1 cellular context compared by ENCODE assay signal in the genomic region with DNA sequence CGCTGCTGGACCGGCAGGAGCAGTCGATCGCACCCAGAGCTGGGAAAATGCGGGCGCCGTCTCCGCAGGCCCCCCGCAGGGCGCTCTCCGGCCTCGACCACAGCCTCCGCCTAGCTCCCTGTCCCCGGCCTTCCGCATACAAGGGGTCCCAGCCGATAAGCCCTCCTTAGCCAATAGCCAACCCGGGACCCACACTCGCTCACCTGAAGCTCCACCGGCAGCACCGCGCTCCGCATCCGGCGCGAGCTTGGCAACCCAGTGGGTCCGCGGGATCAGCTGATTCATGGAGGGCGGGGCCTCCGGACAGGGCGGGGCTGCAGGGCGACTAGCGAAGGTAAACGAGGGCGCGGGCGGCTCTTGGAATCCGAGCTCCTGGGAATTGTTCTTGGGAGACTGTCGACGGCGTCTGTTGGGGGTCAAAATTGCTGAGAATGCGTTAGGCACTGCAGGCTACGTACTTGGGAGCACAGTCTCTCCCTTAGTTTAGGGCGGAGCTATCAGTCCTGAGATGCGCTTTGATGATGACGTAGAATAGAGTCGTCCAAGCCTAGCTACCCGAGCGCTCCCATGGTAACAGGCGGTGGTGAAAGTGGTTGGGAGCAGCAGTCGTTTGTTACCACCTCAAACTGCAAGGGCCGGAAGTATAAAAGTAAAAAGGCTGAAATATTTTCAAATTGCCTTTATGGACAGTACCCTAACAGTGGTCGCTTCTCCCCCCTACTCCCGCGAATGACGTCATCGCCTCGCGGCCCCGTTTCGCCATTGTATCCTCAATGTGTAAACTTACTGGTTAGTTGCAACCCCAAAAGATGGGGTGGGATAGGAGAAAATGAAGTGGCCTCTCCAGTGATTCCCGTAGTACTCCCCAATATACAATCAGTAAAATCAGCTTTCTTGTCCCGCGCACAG.
A peak's percentile ranks its signal among the peaks of the same experiment; 100 is the strongest.
TF ChIP-seq lines count a peak whose summit lies in the region.

Gene ALS2 (minus strand): TSS at position 260 of the 909 bp plus-strand sequence. CDS start 12,048 bp downstream, outside the sequence.

TF ChIP-seq in HepG2, 621 proteins besides CTCF, POLR2A, EP300 and RAD21 (continued from another document and continues in another):
- TF ChIP-seq ARID5B (CRISPR knock-in tag; IDR thresholded peaks at IDR 0.05), result peak; percentile 63
- TF ChIP-seq PAXIP1 (CRISPR knock-in tag; conservative IDR thresholded peaks at IDR 0.05), result peak; percentile 67
- TF ChIP-seq TEAD2 (CRISPR knock-in tag; IDR thresholded peaks at IDR 0.05), result no peak
- TF ChIP-seq EEA1 (CRISPR knock-in tag; IDR thresholded peaks at IDR 0.05; ENCODE audit: borderline replicate concordance), result no peak
- no peak for TF ChIP-seq PRMT3 (CRISPR knock-in tag; IDR thresholded peaks at IDR 0.05; ENCODE audit: borderline replicate concordance, low read depth)
- TF ChIP-seq ZNF781 (CRISPR knock-in tag; IDR thresholded peaks at IDR 0.05; ENCODE audit: borderline replicate concordance, not compliant biosample characterization), result peak; percentile 63
- 0 out of 2 replicates have a peak, but pooled peaks have one; percentile 46 for TF ChIP-seq ZNF160 (CRISPR knock-in tag; IDR thresholded peaks at IDR 0.05)
- peak; percentile 92 for TF ChIP-seq NAIF1 (CRISPR knock-in tag; IDR thresholded peaks at IDR 0.05; ENCODE audit: borderline replicate concordance)
- TF ChIP-seq, protein P1, sequence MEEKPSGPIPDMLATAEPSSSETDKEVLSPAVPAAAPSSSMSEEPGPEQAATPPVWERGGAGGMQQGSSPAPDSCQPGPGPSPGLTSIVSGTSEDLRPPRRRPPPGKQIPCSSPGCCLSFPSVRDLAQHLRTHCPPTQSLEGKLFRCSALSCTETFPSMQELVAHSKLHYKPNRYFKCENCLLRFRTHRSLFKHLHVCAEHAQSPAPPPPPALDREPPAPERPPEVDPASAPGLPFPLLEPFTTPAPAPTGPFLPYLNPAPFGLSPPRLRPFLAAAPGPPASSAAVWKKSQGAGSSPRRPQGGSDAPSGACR (CRISPR knock-in tag; IDR thresholded peaks at IDR 0.05), result peak; percentile 93; the same call in 1 of the 2 replicates
- TF ChIP-seq ZNF772 (CRISPR knock-in tag; IDR thresholded peaks at IDR 0.05), result peak; percentile 72
- TF ChIP-seq TBL1XR1 (IDR thresholded peaks at IDR 0.05; ENCODE audit: borderline replicate concordance, low read length, partially characterized antibody), result peak; percentile 14
- peak; percentile 55 for TF ChIP-seq AGO1 (IDR thresholded peaks at IDR 0.05; ENCODE audit: low read depth, low read length, poor library complexity, severe bottlenecking)
- peak; percentile 60; the same call in 1 of the 2 replicates for TF ChIP-seq SRF (IDR thresholded peaks at IDR 0.05; ENCODE audit: low read depth, low read length)
- TF ChIP-seq, protein P2, sequence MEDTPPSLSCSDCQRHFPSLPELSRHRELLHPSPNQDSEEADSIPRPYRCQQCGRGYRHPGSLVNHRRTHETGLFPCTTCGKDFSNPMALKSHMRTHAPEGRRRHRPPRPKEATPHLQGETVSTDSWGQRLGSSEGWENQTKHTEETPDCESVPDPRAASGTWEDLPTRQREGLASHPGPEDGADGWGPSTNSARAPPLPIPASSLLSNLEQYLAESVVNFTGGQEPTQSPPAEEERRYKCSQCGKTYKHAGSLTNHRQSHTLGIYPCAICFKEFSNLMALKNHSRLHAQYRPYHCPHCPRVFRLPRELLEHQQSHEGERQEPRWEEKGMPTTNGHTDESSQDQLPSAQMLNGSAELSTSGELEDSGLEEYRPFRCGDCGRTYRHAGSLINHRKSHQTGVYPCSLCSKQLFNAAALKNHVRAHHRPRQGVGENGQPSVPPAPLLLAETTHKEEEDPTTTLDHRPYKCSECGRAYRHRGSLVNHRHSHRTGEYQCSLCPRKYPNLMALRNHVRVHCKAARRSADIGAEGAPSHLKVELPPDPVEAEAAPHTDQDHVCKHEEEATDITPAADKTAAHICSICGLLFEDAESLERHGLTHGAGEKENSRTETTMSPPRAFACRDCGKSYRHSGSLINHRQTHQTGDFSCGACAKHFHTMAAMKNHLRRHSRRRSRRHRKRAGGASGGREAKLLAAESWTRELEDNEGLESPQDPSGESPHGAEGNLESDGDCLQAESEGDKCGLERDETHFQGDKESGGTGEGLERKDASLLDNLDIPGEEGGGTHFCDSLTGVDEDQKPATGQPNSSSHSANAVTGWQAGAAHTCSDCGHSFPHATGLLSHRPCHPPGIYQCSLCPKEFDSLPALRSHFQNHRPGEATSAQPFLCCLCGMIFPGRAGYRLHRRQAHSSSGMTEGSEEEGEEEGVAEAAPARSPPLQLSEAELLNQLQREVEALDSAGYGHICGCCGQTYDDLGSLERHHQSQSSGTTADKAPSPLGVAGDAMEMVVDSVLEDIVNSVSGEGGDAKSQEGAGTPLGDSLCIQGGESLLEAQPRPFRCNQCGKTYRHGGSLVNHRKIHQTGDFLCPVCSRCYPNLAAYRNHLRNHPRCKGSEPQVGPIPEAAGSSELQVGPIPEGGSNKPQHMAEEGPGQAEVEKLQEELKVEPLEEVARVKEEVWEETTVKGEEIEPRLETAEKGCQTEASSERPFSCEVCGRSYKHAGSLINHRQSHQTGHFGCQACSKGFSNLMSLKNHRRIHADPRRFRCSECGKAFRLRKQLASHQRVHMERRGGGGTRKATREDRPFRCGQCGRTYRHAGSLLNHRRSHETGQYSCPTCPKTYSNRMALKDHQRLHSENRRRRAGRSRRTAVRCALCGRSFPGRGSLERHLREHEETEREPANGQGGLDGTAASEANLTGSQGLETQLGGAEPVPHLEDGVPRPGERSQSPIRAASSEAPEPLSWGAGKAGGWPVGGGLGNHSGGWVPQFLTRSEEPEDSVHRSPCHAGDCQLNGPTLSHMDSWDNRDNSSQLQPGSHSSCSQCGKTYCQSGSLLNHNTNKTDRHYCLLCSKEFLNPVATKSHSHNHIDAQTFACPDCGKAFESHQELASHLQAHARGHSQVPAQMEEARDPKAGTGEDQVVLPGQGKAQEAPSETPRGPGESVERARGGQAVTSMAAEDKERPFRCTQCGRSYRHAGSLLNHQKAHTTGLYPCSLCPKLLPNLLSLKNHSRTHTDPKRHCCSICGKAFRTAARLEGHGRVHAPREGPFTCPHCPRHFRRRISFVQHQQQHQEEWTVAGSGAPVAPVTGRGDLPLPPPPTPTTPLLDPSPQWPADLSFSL (CRISPR knock-in tag; IDR thresholded peaks at IDR 0.05), result 0 out of 2 replicates have a peak, but pooled peaks have one; percentile 26
- TF ChIP-seq RFXANK (CRISPR knock-in tag; IDR thresholded peaks at IDR 0.05), result peak; percentile 20; the same call in 1 of the 2 replicates
- TF ChIP-seq YEATS4 (CRISPR knock-in tag; IDR thresholded peaks at IDR 0.05; ENCODE audit: borderline replicate concordance), result peak; percentile 78
- peak; percentile 69 for TF ChIP-seq FOXA3 (CRISPR knock-in tag; IDR thresholded peaks at IDR 0.05)
- 0 out of 2 replicates have a peak, but pooled peaks have one; percentile 68 for TF ChIP-seq RFXAP (CRISPR knock-in tag; IDR thresholded peaks at IDR 0.05; ENCODE audit: borderline replicate concordance)
- TF ChIP-seq, protein P3, sequence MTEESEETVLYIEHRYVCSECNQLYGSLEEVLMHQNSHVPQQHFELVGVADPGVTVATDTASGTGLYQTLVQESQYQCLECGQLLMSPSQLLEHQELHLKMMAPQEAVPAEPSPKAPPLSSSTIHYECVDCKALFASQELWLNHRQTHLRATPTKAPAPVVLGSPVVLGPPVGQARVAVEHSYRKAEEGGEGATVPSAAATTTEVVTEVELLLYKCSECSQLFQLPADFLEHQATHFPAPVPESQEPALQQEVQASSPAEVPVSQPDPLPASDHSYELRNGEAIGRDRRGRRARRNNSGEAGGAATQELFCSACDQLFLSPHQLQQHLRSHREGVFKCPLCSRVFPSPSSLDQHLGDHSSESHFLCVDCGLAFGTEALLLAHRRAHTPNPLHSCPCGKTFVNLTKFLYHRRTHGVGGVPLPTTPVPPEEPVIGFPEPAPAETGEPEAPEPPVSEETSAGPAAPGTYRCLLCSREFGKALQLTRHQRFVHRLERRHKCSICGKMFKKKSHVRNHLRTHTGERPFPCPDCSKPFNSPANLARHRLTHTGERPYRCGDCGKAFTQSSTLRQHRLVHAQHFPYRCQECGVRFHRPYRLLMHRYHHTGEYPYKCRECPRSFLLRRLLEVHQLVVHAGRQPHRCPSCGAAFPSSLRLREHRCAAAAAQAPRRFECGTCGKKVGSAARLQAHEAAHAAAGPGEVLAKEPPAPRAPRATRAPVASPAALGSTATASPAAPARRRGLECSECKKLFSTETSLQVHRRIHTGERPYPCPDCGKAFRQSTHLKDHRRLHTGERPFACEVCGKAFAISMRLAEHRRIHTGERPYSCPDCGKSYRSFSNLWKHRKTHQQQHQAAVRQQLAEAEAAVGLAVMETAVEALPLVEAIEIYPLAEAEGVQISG (CRISPR knock-in tag; IDR thresholded peaks at IDR 0.05), result peak; percentile 78
- TF ChIP-seq ZNF75D (CRISPR knock-in tag; IDR thresholded peaks at IDR 0.05; ENCODE audit: borderline replicate concordance), result no peak; the same call in 1 of the 2 replicates
- TF ChIP-seq ZNF501 (CRISPR knock-in tag; IDR thresholded peaks at IDR 0.05), result peak; percentile 80; the same call in 1 of the 2 replicates
- no peak for TF ChIP-seq LRRFIP1 (CRISPR knock-in tag; conservative IDR thresholded peaks at IDR 0.05)
- peak; percentile 90 for TF ChIP-seq KMT2B (CRISPR knock-in tag; IDR thresholded peaks at IDR 0.05)
- TF ChIP-seq, protein P4, sequence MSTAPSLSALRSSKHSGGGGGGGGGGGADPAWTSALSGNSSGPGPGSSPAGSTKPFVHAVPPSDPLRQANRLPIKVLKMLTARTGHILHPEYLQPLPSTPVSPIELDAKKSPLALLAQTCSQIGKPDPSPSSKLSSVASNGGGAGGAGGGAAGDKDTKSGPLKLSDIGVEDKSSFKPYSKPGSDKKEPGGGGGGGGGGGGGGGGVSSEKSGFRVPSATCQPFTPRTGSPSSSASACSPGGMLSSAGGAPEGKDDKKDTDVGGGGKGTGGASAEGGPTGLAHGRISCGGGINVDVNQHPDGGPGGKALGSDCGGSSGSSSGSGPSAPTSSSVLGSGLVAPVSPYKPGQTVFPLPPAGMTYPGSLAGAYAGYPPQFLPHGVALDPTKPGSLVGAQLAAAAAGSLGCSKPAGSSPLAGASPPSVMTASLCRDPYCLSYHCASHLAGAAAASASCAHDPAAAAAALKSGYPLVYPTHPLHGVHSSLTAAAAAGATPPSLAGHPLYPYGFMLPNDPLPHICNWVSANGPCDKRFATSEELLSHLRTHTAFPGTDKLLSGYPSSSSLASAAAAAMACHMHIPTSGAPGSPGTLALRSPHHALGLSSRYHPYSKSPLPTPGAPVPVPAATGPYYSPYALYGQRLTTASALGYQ (CRISPR knock-in tag; IDR thresholded peaks at IDR 0.05), result peak; percentile 61
- TF ChIP-seq ZNF225 (CRISPR knock-in tag; IDR thresholded peaks at IDR 0.05), result no peak
- TF ChIP-seq ZNF143 (CRISPR knock-in tag; IDR thresholded peaks at IDR 0.05), result peak; percentile 66; the same call in 1 of the 2 replicates
